In the genomic region with DNA sequence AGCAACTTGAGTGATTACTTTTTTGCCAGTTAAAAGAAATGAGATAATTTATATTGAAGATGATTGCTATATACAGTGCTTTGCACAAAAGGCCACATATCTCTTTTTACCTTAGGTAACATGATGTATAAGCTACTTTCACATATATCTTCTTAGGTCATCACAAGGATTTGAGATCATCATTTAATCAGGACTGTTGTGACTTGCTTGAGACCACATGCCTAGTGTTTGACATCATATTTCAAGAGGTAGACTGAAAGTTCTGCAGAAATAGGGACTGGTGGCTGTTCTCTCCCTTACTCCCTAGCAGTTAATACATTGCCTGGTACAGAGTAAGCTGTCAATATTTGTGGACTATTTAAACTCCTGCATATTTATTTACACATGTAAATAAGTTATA, we compare ENCODE assay signal across 29 cellular contexts.
"Had no signal": no experiment of that assay in that cellular context is flagged by ENCODE, and none has a peak within 500 bp of the region (broad histone marks: within the 10 kb centered on the region; RNA-seq: fewer than 3 reads in every experiment).

No MANE protein-coding gene starts in this region.

- H3K27ac Mint-ChIP-seq: naive thymus-derived CD4-positive, alpha-beta T cell; neural progenitor cell; stimulated activated naive B cell treated with anti-CD40 and anti-IgM and Interleukin-4, amounts not matched to agents 10 μg/mL and 1 μg/mL and 100 μg/mL, for 72 hours; stimulated activated naive CD8-positive, alpha-beta T cell treated with anti-CD3 and anti-CD28 coated beads, Interleukin-15, Interleukin-2, amounts not matched to agents 100 ng/mL and 50 ng/mL, for 24 hours had no signal

- H3K36me3 ChIP-seq: esophagus squamous epithelium, heart right ventricle, left lung, neural progenitor cell, prostate gland, thoracic aorta, tibial nerve, upper lobe of left lung had no signal

- H3K4me1 ChIP-seq: neural progenitor cell, prostate gland had no signal

- H3K9me3 ChIP-seq: esophagus squamous epithelium, heart right ventricle, left lung, prostate gland, thoracic aorta, tibial nerve, upper lobe of left lung had no signal

- H3K4me1 Mint-ChIP-seq: neural progenitor cell had no signal

- FAIRE-seq: endothelial cell of umbilical vein, urothelium cell line had no signal

- H3K4me3 ChIP-seq: coronary artery, esophagus squamous epithelium, heart right ventricle, left lung, neural progenitor cell, prostate gland, skin epidermis, thoracic aorta, tibial nerve, upper lobe of left lung had no signal

- H3K9ac ChIP-seq: neural progenitor cell had no signal

- H3K27me3 ChIP-seq: esophagus squamous epithelium, heart right ventricle, left lung, neural progenitor cell, tibial nerve, upper lobe of left lung had no signal

- H3K4me2 ChIP-seq: neural progenitor cell had no signal

- H3K4me3 Mint-ChIP-seq: nephron; neural progenitor cell; stimulated activated naive B cell treated with anti-CD40 and anti-IgM and Interleukin-4, amounts not matched to agents 10 μg/mL and 1 μg/mL and 100 μg/mL, for 72 hours; stimulated activated naive CD8-positive, alpha-beta T cell treated with anti-CD3 and anti-CD28 coated beads, Interleukin-15, Interleukin-2, amounts not matched to agents 100 ng/mL and 50 ng/mL, for 24 hours had no signal

- H3K27me3 Mint-ChIP-seq: naive thymus-derived CD4-positive, alpha-beta T cell; stimulated activated naive B cell treated with anti-CD40 and anti-IgM and Interleukin-4, amounts not matched to agents 10 μg/mL and 1 μg/mL and 100 μg/mL, for 72 hours; stimulated activated naive CD8-positive, alpha-beta T cell treated with anti-CD3 and anti-CD28 coated beads, Interleukin-15, Interleukin-2, amounts not matched to agents 100 ng/mL and 50 ng/mL, for 24 hours had no signal

- H3K27ac ChIP-seq: coronary artery, esophagus squamous epithelium, heart right ventricle, left lung, neural progenitor cell, prostate gland, skin epidermis, thoracic aorta, tibial nerve, upper lobe of left lung had no signal

- H3K9me3 Mint-ChIP-seq: naive thymus-derived CD4-positive, alpha-beta T cell; nephron; stimulated activated naive B cell treated with anti-CD40 and anti-IgM and Interleukin-4, amounts not matched to agents 10 μg/mL and 1 μg/mL and 100 μg/mL, for 72 hours; stimulated activated naive CD8-positive, alpha-beta T cell treated with anti-CD3 and anti-CD28 coated beads, Interleukin-15, Interleukin-2, amounts not matched to agents 100 ng/mL and 50 ng/mL, for 24 hours had no signal

- DNase-seq: dermis blood vessel endothelial cell; effector memory CD4-positive, alpha-beta T cell; erythroblast; esophagus squamous epithelium; foreskin melanocyte; glutamatergic neuron; heart right ventricle; hippocampal formation; left cardiac atrium; left lung; mesenchymal stem cell; midbrain; naive thymus-derived CD4-positive, alpha-beta T cell; nucleus accumbens; right cardiac atrium; stimulated activated CD4-positive, alpha-beta T cell treated with anti-CD3 and anti-CD28 coated beads, Interleukin-15, amount 100 ng/mL, for 24 hours; stimulated activated CD4-positive, alpha-beta T cell treated with anti-CD3 and anti-CD28 coated beads, Interleukin-2, amount 100 ng/mL, for 48 hours; stimulated activated naive B cell treated with anti-CD40 and anti-IgM and Interleukin-4, amounts not matched to agents 10 μg/mL and 1 μg/mL and 100 μg/mL, for 72 hours; upper lobe of left lung had no signal

- ATAC-seq: heart right ventricle; left cardiac atrium; left lung; naive thymus-derived CD4-positive, alpha-beta T cell; right cardiac atrium; stimulated activated naive B cell treated with anti-CD40 and anti-IgM and Interleukin-4, amounts not matched to agents 10 μg/mL and 1 μg/mL and 100 μg/mL, for 72 hours had no signal

- H2AFZ ChIP-seq: neural progenitor cell had no signal
